Comparison of ENCODE assay signal across 1 cellular context in genomic region chr17:43572368-43572980, GRCh38.
TF ChIP-seq lines count a peak whose summit lies in the region.

No MANE protein-coding gene starts in this region.

TF ChIP-seq in HepG2, 621 proteins besides CTCF, POLR2A, EP300 and RAD21 (continued from another document and continues in another):
- no peak for TF ChIP-seq ZFP91 (CRISPR knock-in tag; IDR thresholded peaks at IDR 0.05; ENCODE audit: borderline replicate concordance)
- peak; percentile 25 for TF ChIP-seq CEBPG (CRISPR knock-in tag; IDR thresholded peaks at IDR 0.05)
- no peak for TF ChIP-seq TCF12 (IDR thresholded peaks at IDR 0.05)
- no peak for TF ChIP-seq TCF12 (CRISPR knock-in tag; IDR thresholded peaks at IDR 0.05)
- TF ChIP-seq MXI1 (IDR thresholded peaks at IDR 0.05; ENCODE audit: borderline replicate concordance, low read depth, low read length): peak; percentile 21; the same call in 1 of the 3 replicates
- TF ChIP-seq SP1 (IDR thresholded peaks at IDR 0.05): no peak
- TF ChIP-seq SP1 (CRISPR knock-in tag; IDR thresholded peaks at IDR 0.05): no peak
- TF ChIP-seq ZNF720 (CRISPR knock-in tag; IDR thresholded peaks at IDR 0.05): no peak
- peak; percentile 66; the same call in 1 of the 2 replicates for TF ChIP-seq ARID5B (CRISPR knock-in tag; IDR thresholded peaks at IDR 0.05)
- TF ChIP-seq, protein P1, sequence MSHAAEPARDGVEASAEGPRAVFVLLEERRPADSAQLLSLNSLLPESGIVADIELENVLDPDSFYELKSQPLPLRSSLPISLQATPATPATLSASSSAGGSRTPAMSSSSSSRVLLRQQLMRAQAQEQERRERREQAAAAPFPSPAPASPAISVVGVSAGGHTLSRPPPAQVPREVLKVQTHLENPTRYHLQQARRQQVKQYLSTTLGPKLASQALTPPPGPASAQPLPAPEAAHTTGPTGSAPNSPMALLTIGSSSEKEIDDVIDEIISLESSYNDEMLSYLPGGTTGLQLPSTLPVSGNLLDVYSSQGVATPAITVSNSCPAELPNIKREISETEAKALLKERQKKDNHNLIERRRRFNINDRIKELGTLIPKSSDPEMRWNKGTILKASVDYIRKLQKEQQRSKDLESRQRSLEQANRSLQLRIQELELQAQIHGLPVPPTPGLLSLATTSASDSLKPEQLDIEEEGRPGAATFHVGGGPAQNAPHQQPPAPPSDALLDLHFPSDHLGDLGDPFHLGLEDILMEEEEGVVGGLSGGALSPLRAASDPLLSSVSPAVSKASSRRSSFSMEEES (CRISPR knock-in tag; IDR thresholded peaks at IDR 0.05): no peak
- TF ChIP-seq, protein P2, sequence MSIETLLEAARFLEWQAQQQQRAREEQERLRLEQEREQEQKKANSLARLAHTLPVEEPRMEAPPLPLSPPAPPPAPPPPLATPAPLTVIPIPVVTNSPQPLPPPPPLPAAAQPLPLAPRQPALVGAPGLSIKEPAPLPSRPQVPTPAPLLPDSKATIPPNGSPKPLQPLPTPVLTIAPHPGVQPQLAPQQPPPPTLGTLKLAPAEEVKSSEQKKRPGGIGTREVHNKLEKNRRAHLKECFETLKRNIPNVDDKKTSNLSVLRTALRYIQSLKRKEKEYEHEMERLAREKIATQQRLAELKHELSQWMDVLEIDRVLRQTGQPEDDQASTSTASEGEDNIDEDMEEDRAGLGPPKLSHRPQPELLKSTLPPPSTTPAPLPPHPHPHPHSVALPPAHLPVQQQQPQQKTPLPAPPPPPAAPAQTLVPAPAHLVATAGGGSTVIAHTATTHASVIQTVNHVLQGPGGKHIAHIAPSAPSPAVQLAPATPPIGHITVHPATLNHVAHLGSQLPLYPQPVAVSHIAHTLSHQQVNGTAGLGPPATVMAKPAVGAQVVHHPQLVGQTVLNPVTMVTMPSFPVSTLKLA (IDR thresholded peaks at IDR 0.05): no peak
- no peak for TF ChIP-seq TRAFD1 (CRISPR knock-in tag; IDR thresholded peaks at IDR 0.05; ENCODE audit: borderline replicate concordance)
- peak; percentile 33; the same call in 1 of the 2 replicates for TF ChIP-seq ZFX (CRISPR knock-in tag; IDR thresholded peaks at IDR 0.05; ENCODE audit: low read depth)
- no peak for TF ChIP-seq IRX3 (CRISPR knock-in tag; IDR thresholded peaks at IDR 0.05; ENCODE audit: borderline replicate concordance, low read depth)
- no peak for TF ChIP-seq ATF7 (IDR thresholded peaks at IDR 0.05)
- TF ChIP-seq ATF7 (CRISPR knock-in tag; IDR thresholded peaks at IDR 0.05): no peak
- TF ChIP-seq MBD4 (IDR thresholded peaks at IDR 0.05; ENCODE audit: borderline replicate concordance, low read length): no peak
- TF ChIP-seq ZNF607 (CRISPR knock-in tag; IDR thresholded peaks at IDR 0.05; ENCODE audit: borderline replicate concordance): peak; percentile 42; the same call in 1 of the 2 replicates
- TF ChIP-seq POLR2AphosphoS2 (IDR thresholded peaks at IDR 0.05; ENCODE audit: low read depth, low read length): no peak
- TF ChIP-seq PPARG (CRISPR knock-in tag; conservative IDR thresholded peaks at IDR 0.05): 0 out of 2 replicates have a peak, but pooled peaks have one; percentile 26
- TF ChIP-seq, protein P3, sequence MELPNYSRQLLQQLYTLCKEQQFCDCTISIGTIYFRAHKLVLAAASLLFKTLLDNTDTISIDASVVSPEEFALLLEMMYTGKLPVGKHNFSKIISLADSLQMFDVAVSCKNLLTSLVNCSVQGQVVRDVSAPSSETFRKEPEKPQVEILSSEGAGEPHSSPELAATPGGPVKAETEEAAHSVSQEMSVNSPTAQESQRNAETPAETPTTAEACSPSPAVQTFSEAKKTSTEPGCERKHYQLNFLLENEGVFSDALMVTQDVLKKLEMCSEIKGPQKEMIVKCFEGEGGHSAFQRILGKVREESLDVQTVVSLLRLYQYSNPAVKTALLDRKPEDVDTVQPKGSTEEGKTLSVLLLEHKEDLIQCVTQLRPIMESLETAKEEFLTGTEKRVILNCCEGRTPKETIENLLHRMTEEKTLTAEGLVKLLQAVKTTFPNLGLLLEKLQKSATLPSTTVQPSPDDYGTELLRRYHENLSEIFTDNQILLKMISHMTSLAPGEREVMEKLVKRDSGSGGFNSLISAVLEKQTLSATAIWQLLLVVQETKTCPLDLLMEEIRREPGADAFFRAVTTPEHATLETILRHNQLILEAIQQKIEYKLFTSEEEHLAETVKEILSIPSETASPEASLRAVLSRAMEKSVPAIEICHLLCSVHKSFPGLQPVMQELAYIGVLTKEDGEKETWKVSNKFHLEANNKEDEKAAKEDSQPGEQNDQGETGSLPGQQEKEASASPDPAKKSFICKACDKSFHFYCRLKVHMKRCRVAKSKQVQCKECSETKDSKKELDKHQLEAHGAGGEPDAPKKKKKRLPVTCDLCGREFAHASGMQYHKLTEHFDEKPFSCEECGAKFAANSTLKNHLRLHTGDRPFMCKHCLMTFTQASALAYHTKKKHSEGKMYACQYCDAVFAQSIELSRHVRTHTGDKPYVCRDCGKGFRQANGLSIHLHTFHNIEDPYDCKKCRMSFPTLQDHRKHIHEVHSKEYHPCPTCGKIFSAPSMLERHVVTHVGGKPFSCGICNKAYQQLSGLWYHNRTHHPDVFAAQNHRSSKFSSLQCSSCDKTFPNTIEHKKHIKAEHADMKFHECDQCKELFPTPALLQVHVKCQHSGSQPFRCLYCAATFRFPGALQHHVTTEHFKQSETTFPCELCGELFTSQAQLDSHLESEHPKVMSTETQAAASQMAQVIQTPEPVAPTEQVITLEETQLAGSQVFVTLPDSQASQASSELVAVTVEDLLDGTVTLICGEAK (IDR thresholded peaks at IDR 0.05): no peak
- TF ChIP-seq, protein P3 (CRISPR knock-in tag; IDR thresholded peaks at IDR 0.05): peak; percentile 60
- TF ChIP-seq HOXA5 (CRISPR knock-in tag; IDR thresholded peaks at IDR 0.05): no peak
- no peak for TF ChIP-seq ZNF253 (CRISPR knock-in tag; IDR thresholded peaks at IDR 0.05; ENCODE audit: borderline replicate concordance)
- 0 out of 2 replicates have a peak, but pooled peaks have one; percentile 19 for TF ChIP-seq AHDC1 (CRISPR knock-in tag; IDR thresholded peaks at IDR 0.05; ENCODE audit: borderline replicate concordance)
- no peak for TF ChIP-seq CENPX (CRISPR knock-in tag; IDR thresholded peaks at IDR 0.05)
- TF ChIP-seq RXRA (CRISPR knock-in tag; IDR thresholded peaks at IDR 0.05): no peak; the same call in 1 of the 2 replicates
